Comparison of ENCODE assay signal across 11 cellular contexts in genomic region chr2:68770271-68771111, GRCh38. TPM values are rescaled to one million over a fixed set of nuclear protein-coding genes. Genes with fewer than 3 reads are reported as not detected.
DNase-seq lines count a peak whose midpoint lies in the region; ATAC-seq lines count a peak whose summit lies in the region.
"Had no signal": no experiment of that assay in that cellular context is flagged by ENCODE, and none has a peak within 500 bp of the region (broad histone marks: within the 10 kb centered on the region; RNA-seq: fewer than 3 reads in every experiment).

No MANE protein-coding gene starts in this region.

- peaks cover 13% of the 10 kb centered on the region for H3K36me3 Mint-ChIP-seq in IgD-negative memory B cell
- peaks cover 28% of the 10 kb centered on the region for H3K36me3 Mint-ChIP-seq in effector memory CD8-positive, alpha-beta T cell (ENCODE audit: insufficient read depth)
- peaks cover 43 to 74% of the 10 kb centered on the region in 2 donors for H3K36me3 Mint-ChIP-seq in stimulated activated naive B cell treated with anti-CD40 and anti-IgM and Interleukin-4, amounts not matched to agents 10 μg/mL and 1 μg/mL and 100 μg/mL, for 72 hours

- peak overlapping the region; percentile 89 to 99 (median 97) for H3K27ac Mint-ChIP-seq in IgD-negative memory B cell
- H3K27ac Mint-ChIP-seq in effector memory CD8-positive, alpha-beta T cell: peak overlapping the region; percentile 81 to 97
- peak overlapping the region; percentile 95 for H3K27ac Mint-ChIP-seq in stimulated activated naive B cell treated with anti-CD40 and anti-IgM and Interleukin-4, amounts not matched to agents 10 μg/mL and 1 μg/mL and 100 μg/mL, for 72 hours

- peaks cover 76 to 90% (median 82%) of the 10 kb centered on the region in 3 donors for H3K4me1 Mint-ChIP-seq in IgD-negative memory B cell
- peaks cover 92 to 96% of the 10 kb centered on the region in 2 donors for H3K4me1 Mint-ChIP-seq in effector memory CD8-positive, alpha-beta T cell (ENCODE audit: low read depth in 2 of 2)
- H3K4me1 Mint-ChIP-seq in stimulated activated naive B cell treated with anti-CD40 and anti-IgM and Interleukin-4, amounts not matched to agents 10 μg/mL and 1 μg/mL and 100 μg/mL, for 72 hours: peaks cover 85 to 99% of the 10 kb centered on the region in 2 donors

- ATAC-seq in effector memory CD8-positive, alpha-beta T cell (replicated peaks): peak; percentile 5
- ATAC-seq in stimulated activated naive B cell treated with anti-CD40 and anti-IgM and Interleukin-4, amounts not matched to agents 10 μg/mL and 1 μg/mL and 100 μg/mL, for 72 hours (replicated peaks): no peak
- ATAC-seq in GM19467 (IDR thresholded peaks at IDR 0.05; ENCODE audit: unreplicated experiment) (no peak), GM21717 (IDR thresholded peaks at IDR 0.05; ENCODE audit: unreplicated experiment) (no peak)

- H3K9me3 Mint-ChIP-seq in IgD-negative memory B cell: no peaks in the 10 kb centered on the region
- no peaks in the 10 kb centered on the region for H3K9me3 Mint-ChIP-seq in effector memory CD8-positive, alpha-beta T cell
- H3K9me3 Mint-ChIP-seq in stimulated activated naive B cell treated with anti-CD40 and anti-IgM and Interleukin-4, amounts not matched to agents 10 μg/mL and 1 μg/mL and 100 μg/mL, for 72 hours: no peaks in the 10 kb centered on the region

- peak overlapping the region; percentile 59 to 93 (median 83) for H3K4me3 Mint-ChIP-seq in IgD-negative memory B cell
- peak overlapping the region; percentile 84 to 97 for H3K4me3 Mint-ChIP-seq in effector memory CD8-positive, alpha-beta T cell
- H3K4me3 Mint-ChIP-seq in stimulated activated naive B cell treated with anti-CD40 and anti-IgM and Interleukin-4, amounts not matched to agents 10 μg/mL and 1 μg/mL and 100 μg/mL, for 72 hours: peak overlapping the region; percentile 12 to 58

- peaks cover 5% of the 10 kb centered on the region for H3K27me3 Mint-ChIP-seq in IgD-negative memory B cell
- H3K27me3 Mint-ChIP-seq in effector memory CD8-positive, alpha-beta T cell: no peaks in the 10 kb centered on the region
- no peaks in the 10 kb centered on the region for H3K27me3 Mint-ChIP-seq in stimulated activated naive B cell treated with anti-CD40 and anti-IgM and Interleukin-4, amounts not matched to agents 10 μg/mL and 1 μg/mL and 100 μg/mL, for 72 hours

- DNase-seq in SKM-1 treated with dmso at 0.1 percent for 144 hours (lab: John Stamatoyannopoulos, UW; ENCODE audit: unreplicated experiment) (peak; percentile 54), epidermal melanocyte (ENCODE audit: insufficient read length, low spot score) (no peak)
- no peak for DNase-seq in effector memory CD8-positive, alpha-beta T cell
- DNase-seq in stimulated activated naive B cell treated with anti-CD40 and anti-IgM and Interleukin-4, amounts not matched to agents 10 μg/mL and 1 μg/mL and 100 μg/mL, for 72 hours: no peak
- no peak for DNase-seq in activated CD4-positive, CD25-positive, alpha-beta regulatory T cell (lab: John Stamatoyannopoulos, UW)
- DNase-seq: aorta, NCI-H1694, nucleus accumbens had no signal

RNA-seq across cellular contexts. Expression of gene ARHGAP25, which starts 35.9 kb away (rescaled TPM):
- 217 TPM for polyA plus RNA-seq in IgD-negative memory B cell

Comparison
In these comparisons a context has a peak if more than half of its experiments do, and no peak if none do; other contexts are left out.
1. H3K4me3 Mint-ChIP-seq: peak in every context shown above with its lines; median percentile 90 in effector memory CD8-positive, alpha-beta T cell; 83 in IgD-negative memory B cell; 35 in stimulated activated naive B cell treated with anti-CD40 and anti-IgM and Interleukin-4, amounts not matched to agents 10 μg/mL and 1 μg/mL and 100 μg/mL, for 72 hours.